ENCODE assay signal across 1 cellular context in genomic region chr17:4956493-4957061, GRCh38.
TF ChIP-seq lines count a peak whose summit lies in the region.

No MANE protein-coding gene starts in this region.

TF ChIP-seq in IMR-90, 13 proteins besides CTCF, POLR2A, EP300 and RAD21:
- TF ChIP-seq MAZ (IDR thresholded peaks at IDR 0.05; ENCODE audit: borderline replicate concordance, low read depth, low read length) (no peak), RFX5 (IDR thresholded peaks at IDR 0.05; ENCODE audit: low read depth, low read length) (no peak), MAFK (IDR thresholded peaks at IDR 0.05; ENCODE audit: low read depth, low read length) (no peak), MXI1 (IDR thresholded peaks at IDR 0.05; ENCODE audit: borderline replicate concordance, low read depth, low read length) (no peak), ELK1 (IDR thresholded peaks at IDR 0.05; ENCODE audit: borderline replicate concordance, low read depth, low read length) (no peak), FOS (IDR thresholded peaks at IDR 0.05; ENCODE audit: low read depth, low read length) (no peak), BHLHE40 (IDR thresholded peaks at IDR 0.05; ENCODE audit: low read depth, low read length) (no peak), NFE2L2 (IDR thresholded peaks at IDR 0.05; ENCODE audit: low read depth, low read length) (no peak), RCOR1 (IDR thresholded peaks at IDR 0.05; ENCODE audit: insufficient replicate concordance, low read length) (no peak), SMC3 (IDR thresholded peaks at IDR 0.05; ENCODE audit: low read depth, low read length) (no peak), CEBPB (IDR thresholded peaks at IDR 0.05; ENCODE audit: low read depth, low read length) (no peak), USF2 (IDR thresholded peaks at IDR 0.05; ENCODE audit: low read depth, low read length) (no peak), CHD1 (IDR thresholded peaks at IDR 0.05; ENCODE audit: low read depth, low read length) (no peak)
